ENCODE assay signal across 14 cellular contexts in the genomic region with DNA sequence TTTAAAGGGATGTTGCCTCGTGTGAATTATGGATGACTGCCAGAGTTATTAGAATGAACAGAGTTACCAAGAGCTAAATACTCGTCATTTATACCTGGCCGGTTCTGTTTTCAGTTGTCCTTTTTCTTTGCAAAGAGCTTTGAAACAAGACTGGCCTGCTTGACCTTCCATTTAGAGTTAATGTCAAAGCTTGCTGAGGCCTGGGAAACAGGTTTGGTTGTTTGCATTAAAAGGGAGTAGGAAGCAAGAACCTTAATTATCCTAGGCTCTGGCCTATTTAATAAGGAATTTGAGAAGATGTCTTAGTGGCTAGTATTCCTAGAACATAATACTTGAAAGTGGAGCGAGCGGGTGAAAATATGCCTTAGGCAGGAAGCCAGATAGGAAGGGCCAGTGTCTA.
DNase-seq lines count a peak whose midpoint lies in the region; ATAC-seq and TF ChIP-seq lines count a peak whose summit lies in the region.
"Had no signal": no experiment of that assay in that cellular context is flagged by ENCODE, and none has a peak within 500 bp of the region (broad histone marks: within the 10 kb centered on the region; RNA-seq: fewer than 3 reads in every experiment).

No MANE protein-coding gene starts in this region.

- H3K36me3 ChIP-seq in GM23248 (ENCODE audit: low read depth): no peaks in the 10 kb centered on the region
- H3K36me3 ChIP-seq in adipocyte (ENCODE audit: control insufficient read depth, insufficient read depth, low read length, severe bottlenecking): no peaks in the 10 kb centered on the region
- H3K36me3 ChIP-seq in lower lobe of right lung: no peaks in the 10 kb centered on the region
- H3K36me3 ChIP-seq in spleen: no peaks in the 10 kb centered on the region
- no peaks in the 10 kb centered on the region for H3K36me3 ChIP-seq in MM.1S (replicated peaks; ENCODE audit: insufficient read depth, low read length)

- WGBS in GM23248 (ENCODE audit: low coverage in 1 of 2, low lambda C conversion rate in 2 of 2, missing lambda C conversion rate in 2 of 2), 2 experiments: 68 to 75% methylated on average over 5 of the region's 5 CpGs
- WGBS in spleen, 5 donors: 69 to 81% (median 71%) methylated on average over 5 of the region's 5 CpGs

- H4K20me1 ChIP-seq in GM23248 (ENCODE audit: insufficient read depth): no peaks in the 10 kb centered on the region
- H4K20me1 ChIP-seq in MM.1S (ENCODE audit: insufficient read depth, low read length): no peaks in the 10 kb centered on the region

- no peak overlapping the region for H2AFZ ChIP-seq in GM23248
- no peak overlapping the region for H2AFZ ChIP-seq in MM.1S (ENCODE audit: low read length)
- H2AFZ ChIP-seq: parathyroid adenoma had no signal

- no peaks in the 10 kb centered on the region for H3K27me3 ChIP-seq in GM23248 (replicated peaks; ENCODE audit: insufficient read depth)
- H3K27me3 ChIP-seq in adipocyte (replicated peaks; ENCODE audit: control insufficient read depth, insufficient read depth, low read length): no peaks in the 10 kb centered on the region
- peaks cover 4% of the 10 kb centered on the region for H3K27me3 ChIP-seq in lower lobe of right lung (ENCODE audit: low read depth)
- peaks cover 0 to 17% (median 0%) of the 10 kb centered on the region in 7 donors for H3K27me3 ChIP-seq in spleen (replicated peaks in 1 of 7)
- H3K27me3 ChIP-seq in MM.1S (replicated peaks; ENCODE audit: insufficient read depth, low read length): no peaks in the 10 kb centered on the region

- H3K4me3 ChIP-seq in GM23248 (no peak overlapping the region), adipocyte (ENCODE audit: low read length) (no peak overlapping the region), lower lobe of right lung (no peak overlapping the region), spleen (no peak overlapping the region), MM.1S (ENCODE audit: low read length) (no peak overlapping the region)

- intact Hi-C loops in lower lobe of right lung (cut with DNase I) (no loop called here), spleen (cut with DNase I; ENCODE audit: low total_unique reads) (loop anchor here (10.0 kb wide), 1 partner anchor 231 kb away; a partner anchor contains a TSS)

- H3K9me2 ChIP-seq in GM23248 (ENCODE audit: insufficient read depth) (no peaks in the 10 kb centered on the region), MM.1S (replicated peaks; ENCODE audit: insufficient read depth, low read length) (no peaks in the 10 kb centered on the region)

- H3K4me1 ChIP-seq in GM23248 (ENCODE audit: insufficient read depth) (peaks cover 68% of the 10 kb centered on the region), adipocyte (ENCODE audit: control insufficient read depth, insufficient read depth, low read length) (peaks cover 64% of the 10 kb centered on the region), lower lobe of right lung (peaks cover 61% of the 10 kb centered on the region), spleen (peaks cover 7 to 76% (median 41%) of the 10 kb centered on the region in 6 donors), MM.1S (ENCODE audit: low read length) (no peaks in the 10 kb centered on the region)
- H3K4me1 ChIP-seq: parathyroid adenoma had no signal

- H3K9ac ChIP-seq in GM23248 (peak overlapping the region; percentile 52), adipocyte (ENCODE audit: low read length) (peak overlapping the region; percentile 87), MM.1S (ENCODE audit: low read length) (no peak overlapping the region)
- H3K9ac ChIP-seq: parathyroid adenoma had no signal

- H3K4me2 ChIP-seq in GM23248 (ENCODE audit: unreplicated experiment) (peak overlapping the region; percentile 57), MM.1S (ENCODE audit: low read depth, low read length) (no peak overlapping the region)

- H3K9me3 ChIP-seq in GM23248 (ENCODE audit: low read depth) (no peaks in the 10 kb centered on the region), adipocyte (ENCODE audit: control insufficient read depth, low read length) (no peaks in the 10 kb centered on the region), lower lobe of right lung (no peaks in the 10 kb centered on the region), spleen (no peaks in the 10 kb centered on the region), MM.1S (replicated peaks; ENCODE audit: insufficient read depth, low read length) (no peaks in the 10 kb centered on the region)

- H3F3A ChIP-seq in GM23248 (ENCODE audit: insufficient read depth) (peaks cover 59% of the 10 kb centered on the region), MM.1S (ENCODE audit: insufficient read depth, low read length) (no peaks in the 10 kb centered on the region)

- H3K27ac ChIP-seq in GM23248: peak overlapping the region; percentile 94
- H3K27ac ChIP-seq in lower lobe of right lung: peak overlapping the region; percentile 44
- peak overlapping the region in 6 of 8 donors; percentile 5 to 66 (median 52) for H3K27ac ChIP-seq in spleen
- H3K27ac ChIP-seq in MM.1S (ENCODE audit: low read length): no peak overlapping the region

- H3K79me2 ChIP-seq in GM23248 (ENCODE audit: insufficient read depth) (peaks cover 48% of the 10 kb centered on the region), MM.1S (ENCODE audit: low read length) (no peaks in the 10 kb centered on the region)
- H3K79me2 ChIP-seq: parathyroid adenoma had no signal

- in situ Hi-C loops in GM23248 (cut with MboI): loop anchor here (10.0 kb wide), 1 partner anchor 231 kb away; a partner anchor contains a TSS
- in situ Hi-C loops in GM13976 (cut with MboI; ENCODE audit: low sequenced_read_pairs, unreplicated experiment): no loop called here

- TF ChIP-seq POLR2A in spleen (IDR thresholded peaks at IDR 0.05): no peak

- no peak for DNase-seq in GM23248
- no peak for DNase-seq in adipocyte (ENCODE audit: low read depth)
- DNase-seq in lower lobe of right lung: no peak
- no peak for DNase-seq in spleen
- DNase-seq in GM13976 (ENCODE audit: low spot score): no peak
- no peak for DNase-seq in MM.1S
- DNase-seq in NOMO-1 (lab: John Stamatoyannopoulos, UW; ENCODE audit: unreplicated experiment in 2 of 2): no peak
- DNase-seq in GF-D8 (lab: John Stamatoyannopoulos, UW): no peak
- DNase-seq: activated CD4-positive, alpha-beta T cell treated with anti-CD3 and anti-CD28 coated beads for 1 hour; activated effector memory CD4-positive, alpha-beta T cell treated with Interleukin-2 at 50 U/mL for 16 hours; NCI-H345; SHP77 treated with DMSO at 0.1 percent for 48 hours; stimulated activated naive CD4-positive, alpha-beta T cell treated with Interleukin-2 at 50 U/mL for 16 hours had no signal

- ATAC-seq in lower lobe of right lung: no peak

- TF ChIP-seq CTCF in lower lobe of right lung (IDR thresholded peaks at IDR 0.05): no peak
- no peak for TF ChIP-seq CTCF in spleen (IDR thresholded peaks at IDR 0.05 in 8 of 11, conservative IDR thresholded peaks at IDR 0.05 in 3 of 11)
- no peak for TF ChIP-seq CTCF in GM13976 (IDR thresholded peaks at IDR 0.05; ENCODE audit: borderline replicate concordance, control extremely low read depth, extremely low read depth, insufficient read depth, missing control alignments)
- no peak for TF ChIP-seq CTCF in MM.1S (IDR thresholded peaks at IDR 0.05; ENCODE audit: low read length)
